8 cellular contexts compared by ENCODE assay signal in the genomic region with DNA sequence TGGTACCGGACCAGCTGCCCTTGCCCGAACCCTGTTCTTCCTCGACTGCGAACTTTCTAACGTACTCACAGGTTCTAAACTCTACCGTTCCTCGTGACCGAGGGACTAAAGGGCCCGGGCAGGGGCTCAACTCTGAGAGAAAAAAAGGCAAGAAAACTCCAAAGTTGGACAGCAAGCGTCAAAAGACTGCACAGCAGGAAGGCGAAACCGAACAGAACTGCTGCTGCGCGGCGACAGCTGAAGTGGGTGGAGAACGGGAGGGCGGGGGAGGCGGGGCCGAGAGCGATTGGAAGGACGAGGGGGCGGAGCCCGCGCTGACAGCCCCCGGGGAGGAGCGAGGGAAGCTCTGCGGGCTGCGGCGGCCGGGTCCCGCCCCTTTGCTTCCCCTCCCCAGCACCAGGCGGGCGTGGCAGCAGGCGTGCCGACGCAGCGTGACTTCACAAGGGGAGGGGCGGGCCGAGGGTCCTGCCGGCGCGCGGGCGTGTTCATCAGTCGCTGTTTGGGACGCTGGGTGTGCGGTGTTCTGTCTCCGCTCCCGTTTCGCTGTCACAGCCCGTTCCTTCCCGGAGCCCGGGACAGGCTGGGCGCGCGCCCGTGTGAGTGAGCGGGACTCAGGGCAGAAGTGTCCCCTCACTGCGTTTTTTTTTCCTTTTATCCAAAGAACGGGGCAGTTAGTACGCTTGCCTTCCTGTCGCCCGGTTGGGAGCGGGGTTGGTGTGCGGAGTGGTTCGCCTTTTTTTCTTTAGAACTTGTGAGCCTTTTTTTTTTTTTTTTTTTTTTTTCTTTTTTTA. TPM values are rescaled to one million over a fixed set of nuclear protein-coding genes. Genes with fewer than 3 reads are reported as not detected.
DNase-seq lines count a peak whose midpoint lies in the region; ATAC-seq, FAIRE-seq and TF ChIP-seq lines count a peak whose summit lies in the region.

A gene with protein sequence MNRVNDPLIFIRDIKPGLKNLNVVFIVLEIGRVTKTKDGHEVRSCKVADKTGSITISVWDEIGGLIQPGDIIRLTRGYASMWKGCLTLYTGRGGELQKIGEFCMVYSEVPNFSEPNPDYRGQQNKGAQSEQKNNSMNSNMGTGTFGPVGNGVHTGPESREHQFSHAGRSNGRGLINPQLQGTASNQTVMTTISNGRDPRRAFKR (plus strand): TSS at position 491 of the 791 bp plus-strand sequence. CDS start 479 bp downstream, outside the sequence.

- no peaks in the 10 kb centered on the region for H3K9me3 ChIP-seq in CD4-positive, CD25-positive, alpha-beta regulatory T cell (ENCODE audit: control insufficient read depth in 2 of 2, low read length in 2 of 2)
- H3K9me3 ChIP-seq in HepG2 (ENCODE audit: low read length): no peaks in the 10 kb centered on the region

- BruUV-seq in HepG2 (replicated peaks; lab: Mats Ljungman, UMichigan): no TSS peak

- intact Hi-C loops in dendritic cell treated with granulocyte-macrophage colony-stimulating factor and Interleukin-4, amounts not matched to agents 40 ng/mL and 50 ng/mL, for 4 days (cut with micrococcal nuclease): loop anchor here (1.0 to 10.0 kb wide), 3 partner anchors 27 to 653 kb away; no protein-coding TSS in a partner anchor
- intact Hi-C loops in HepG2 (cut with micrococcal nuclease; ENCODE audit: unreplicated experiment): loop anchor here (1.0 kb wide), 3 partner anchors 13 to 112 kb away; no protein-coding TSS in a partner anchor

- peaks cover 0 to 1% (median 0%) of the 10 kb centered on the region in 7 donors for H3K9me3 Mint-ChIP-seq in CD4-positive, CD25-positive, alpha-beta regulatory T cell
- H3K9me3 Mint-ChIP-seq in dendritic cell treated with granulocyte-macrophage colony-stimulating factor and Interleukin-4, amounts not matched to agents 40 ng/mL and 50 ng/mL, for 4 days: no peaks in the 10 kb centered on the region

- peaks cover 23% of the 10 kb centered on the region for H3K27me3 Mint-ChIP-seq in CD4-positive, CD25-positive, alpha-beta regulatory T cell
- no peaks in the 10 kb centered on the region for H3K27me3 Mint-ChIP-seq in dendritic cell treated with granulocyte-macrophage colony-stimulating factor and Interleukin-4, amounts not matched to agents 40 ng/mL and 50 ng/mL, for 4 days

- H3K4me3 Mint-ChIP-seq in CD4-positive, CD25-positive, alpha-beta regulatory T cell: peak within 1 kb of the TSS; percentile 93 to 100 (median 98)
- H3K4me3 Mint-ChIP-seq in dendritic cell treated with granulocyte-macrophage colony-stimulating factor and Interleukin-4, amounts not matched to agents 40 ng/mL and 50 ng/mL, for 4 days: peak within 1 kb of the TSS; percentile 95

- no peaks in the 10 kb centered on the region for H3K27me3 ChIP-seq in CD4-positive, CD25-positive, alpha-beta regulatory T cell (ENCODE audit: control insufficient read depth, insufficient read depth, low read length)
- H3K27me3 ChIP-seq in HepG2 (ENCODE audit: control insufficient read depth in 1 of 2, insufficient read depth in 2 of 2, low read length in 2 of 2): no peaks in the 10 kb centered on the region; a peak in 1 of 5 replicates

- H3K79me2 ChIP-seq in HepG2 (ENCODE audit: insufficient read depth, low read length): peaks cover 4% of the 10 kb centered on the region

- peak; percentile 14 to 53; a peak in 2 of 4 replicates for TF ChIP-seq EP300 in HepG2 (IDR thresholded peaks at IDR 0.05; ENCODE audit: low read depth in 2 of 2, low read length in 2 of 2)
- TF ChIP-seq EP300 in HepG2 (CRISPR knock-in tag; IDR thresholded peaks at IDR 0.05; ENCODE audit: borderline replicate concordance): no peak

- peaks cover 15% of the 10 kb centered on the region for H3K36me3 ChIP-seq in CD4-positive, CD25-positive, alpha-beta regulatory T cell (ENCODE audit: control insufficient read depth, insufficient read depth, low read length)
- H3K36me3 ChIP-seq in HepG2 (replicated peaks in 1 of 2; ENCODE audit: control insufficient read depth in 1 of 2, insufficient read depth in 2 of 2, low read length in 2 of 2): peaks cover 0 to 9% of the 10 kb centered on the region in 2 experiments; a peak in 1 of 5 replicates

- in situ Hi-C loops in HepG2 (cut with HindIII; ENCODE audit: extremely low pct_ligation_motif_present, low pct_unique_long_range_greater_than_20kb): loop anchor here (5.0 kb wide), 1 partner anchor 41 kb away; no protein-coding TSS in a partner anchor

- peak within 1 kb of the TSS; percentile 97 for H3K27ac ChIP-seq in CD4-positive, CD25-positive, alpha-beta regulatory T cell (ENCODE audit: insufficient read depth, low read length, poor library complexity, severe bottlenecking)
- peak within 1 kb of the TSS; percentile 73 for H3K27ac ChIP-seq in HepG2 (ENCODE audit: extremely low read length, insufficient read depth, low read length)

- H4K20me1 ChIP-seq in HepG2 (ENCODE audit: insufficient read depth, low read length): no peaks in the 10 kb centered on the region

- ATAC-seq in CD4-positive, CD25-positive, alpha-beta regulatory T cell (ENCODE audit: low read depth in 2 of 2): peak; percentile 85 to 86
- ATAC-seq in GM19438 (IDR thresholded peaks at IDR 0.05; ENCODE audit: low read depth, unreplicated experiment): peak; percentile 55
- ATAC-seq in HG03571 (IDR thresholded peaks at IDR 0.05; ENCODE audit: unreplicated experiment): peak; percentile 68
- peak; percentile 95 for ATAC-seq in HepG2

- TF ChIP-seq CTCF in HepG2 (CRISPR knock-in tag; IDR thresholded peaks at IDR 0.05): no peak

- H3K4me2 ChIP-seq in HepG2 (ENCODE audit: low read depth, low read length): peak within 1 kb of the TSS; percentile 93

- peak; percentile 100 for TF ChIP-seq POLR2A in HepG2 (IDR thresholded peaks at IDR 0.05; ENCODE audit: insufficient read depth in 1 of 2, low read depth in 2 of 2, low read length in 2 of 2)

- H2AFZ ChIP-seq in HepG2 (ENCODE audit: low read length): peak within 1 kb of the TSS; percentile 84

- peaks cover 18% of the 10 kb centered on the region for H3K36me3 Mint-ChIP-seq in CD4-positive, CD25-positive, alpha-beta regulatory T cell
- peaks cover 39% of the 10 kb centered on the region for H3K36me3 Mint-ChIP-seq in dendritic cell treated with granulocyte-macrophage colony-stimulating factor and Interleukin-4, amounts not matched to agents 40 ng/mL and 50 ng/mL, for 4 days (ENCODE audit: low read depth)

- FAIRE-seq in HepG2 (lab: Jason Lieb, UNC): peak; percentile 87

- POLR2A ChIA-PET in HepG2 (lab: Yijun Ruan, JAX): interaction anchor here (0.6 to 6.3 kb wide), 39 partner anchors 10 to 1028 kb away, joined by 3 to 153 read pairs (median 4); partner anchors contain the start of gene CAVIN2

- peaks cover 68% of the 10 kb centered on the region for H3K4me1 ChIP-seq in CD4-positive, CD25-positive, alpha-beta regulatory T cell (ENCODE audit: control insufficient read depth, insufficient read depth, low read length, poor library complexity, severe bottlenecking)
- peaks cover 39% of the 10 kb centered on the region for H3K4me1 ChIP-seq in HepG2 (ENCODE audit: insufficient read depth, low read length)

- peak; percentile 97 to 99 (median 99) for DNase-seq in CD4-positive, CD25-positive, alpha-beta regulatory T cell
- DNase-seq in NCI-H82 (lab: John Stamatoyannopoulos, UW): peak; percentile 99
- DNase-seq in activated CD4-positive, alpha-beta T cell treated with anti-CD3 and anti-CD28 coated beads, Interleukin-2, amount 50 U/mL, for 4 hours: peak; percentile 99
- peak; percentile 92 for DNase-seq in HepG2 (ENCODE audit: low spot score)
- peak; percentile 96 to 97 for DNase-seq in stimulated activated CD4-positive, alpha-beta T cell treated with anti-CD3 and anti-CD28 coated beads, Interleukin-2, amount 100 ng/mL, for 48 hours

- CTCF ChIA-PET in HepG2 (lab: Yijun Ruan, JAX; ENCODE audit: low intra/inter-chr PET ratio, low total read pairs): no interaction called here

- peak within 1 kb of the TSS; percentile 86 for H3K9ac ChIP-seq in HepG2 (ENCODE audit: insufficient read depth, low read depth, low read length)

- peak within 1 kb of the TSS; percentile 99 to 100 (median 99) for H3K27ac Mint-ChIP-seq in CD4-positive, CD25-positive, alpha-beta regulatory T cell
- peak within 1 kb of the TSS; percentile 100 for H3K27ac Mint-ChIP-seq in dendritic cell treated with granulocyte-macrophage colony-stimulating factor and Interleukin-4, amounts not matched to agents 40 ng/mL and 50 ng/mL, for 4 days

- WGBS in HepG2 (ENCODE audit: low lambda C conversion rate): 2% methylated on average over 40 of the region's 66 CpGs

- peaks cover 18 to 72% (median 41%) of the 10 kb centered on the region in 4 donors for H3K4me1 Mint-ChIP-seq in CD4-positive, CD25-positive, alpha-beta regulatory T cell
- H3K4me1 Mint-ChIP-seq in dendritic cell treated with granulocyte-macrophage colony-stimulating factor and Interleukin-4, amounts not matched to agents 40 ng/mL and 50 ng/mL, for 4 days (ENCODE audit: low read depth): peaks cover 28% of the 10 kb centered on the region

- peak within 1 kb of the TSS; percentile 98 for H3K4me3 ChIP-seq in CD4-positive, CD25-positive, alpha-beta regulatory T cell (ENCODE audit: low read depth, low read length)
- peak within 1 kb of the TSS; percentile 83 to 87 (median 86) for H3K4me3 ChIP-seq in HepG2 (replicated peaks in 1 of 3; ENCODE audit: insufficient read depth in 1 of 3, low read depth in 2 of 3, low read length in 3 of 3)

- TF ChIP-seq RAD21 in HepG2 (CRISPR knock-in tag; IDR thresholded peaks at IDR 0.05): peak; percentile 45; the same call in 1 of the 2 replicates

RNA-seq across cellular contexts. Expression of the gene that starts here (rescaled TPM):
- total RNA-seq in CD4-positive, CD25-positive, alpha-beta regulatory T cell: 170 TPM
- polyA plus RNA-seq in CD4-positive, CD25-positive, alpha-beta regulatory T cell: 10 to 100 TPM; 23.2 to 28.7 (median 26.4) TPM
- 4.9 and 14.9 TPM in 2 replicates for total RNA-seq in HepG2 (2016; rRNA removed; fragmentation: Illumina TruSeq; extraction: Trizol)
- 3.4 and 3.5 TPM in 2 replicates for total RNA-seq in HepG2 (2016; cell fraction: cytosol; rRNA removed; fragmentation: Illumina TruSeq; extraction: Trizol; ENCODE audit: low read depth)
- 4.9 and 13.0 TPM in 2 replicates for total RNA-seq in HepG2 (2016; cell fraction: insoluble cytoplasmic fraction; rRNA removed; fragmentation: Illumina TruSeq; extraction: Trizol)
- total RNA-seq in HepG2 (2016; cell fraction: membrane; rRNA removed; fragmentation: Illumina TruSeq; extraction: Trizol): 5.4 and 7.2 TPM in 2 replicates
- total RNA-seq in HepG2 (2016; cell fraction: nucleus; rRNA removed; fragmentation: Illumina TruSeq; extraction: Trizol): 39.0 and 39.1 TPM in 2 replicates
- polyA plus RNA-seq in HepG2 (2011; rRNA removed): 19.8 and 24.2 TPM in 2 replicates
- 1.5 and 2.3 TPM in 2 replicates for polyA plus RNA-seq in HepG2 (2011; cell fraction: cytosol; rRNA removed)
- 69.0 and 77.8 TPM in 2 replicates for polyA plus RNA-seq in HepG2 (2011; cell fraction: nucleus; rRNA removed)
- polyA plus RNA-seq in HepG2 (2012): 11.7 and 15.0 TPM in 2 replicates
- polyA plus RNA-seq in HepG2 (2016; cell fraction: cytosol; fragmentation: Illumina TruSeq; extraction: Trizol; ENCODE audit: low read depth): 0.61 and 0.70 TPM in 2 replicates
- polyA plus RNA-seq in HepG2 (2016; cell fraction: insoluble cytoplasmic fraction; fragmentation: Illumina TruSeq; extraction: Trizol; ENCODE audit: low read depth): 3.6 and 3.9 TPM in 2 replicates
- 1.8 TPM in 2 replicates for polyA plus RNA-seq in HepG2 (2016; cell fraction: membrane; fragmentation: Illumina TruSeq; extraction: Trizol; ENCODE audit: low read depth)
- polyA plus RNA-seq in HepG2 (2016; cell fraction: nucleus; fragmentation: Illumina TruSeq; extraction: Trizol; ENCODE audit: insufficient read depth, low read depth): 30.5 and 31.7 TPM in 2 replicates
- polyA minus RNA-seq in HepG2 (2011; rRNA and poly(A)+ RNA removed; ENCODE audit: low replicate concordance): 10.1 and 23.0 TPM in 2 replicates
- 3.7 and 3.8 TPM in 2 replicates for polyA minus RNA-seq in HepG2 (2011; cell fraction: cytosol; rRNA and poly(A)+ RNA removed)
- 225 and 258 TPM in 2 replicates for polyA minus RNA-seq in HepG2 (2011; cell fraction: nucleus; rRNA and poly(A)+ RNA removed)

Comparison
In these comparisons a context has a peak if more than half of its experiments do, and no peak if none do; other contexts are left out.
1. Peak in every context shown above with its lines: DNase-seq, ATAC-seq, H3K4me3 ChIP-seq and H3K27ac ChIP-seq.